Comparison of ENCODE assay signal across 17 cellular contexts in the genomic region with DNA sequence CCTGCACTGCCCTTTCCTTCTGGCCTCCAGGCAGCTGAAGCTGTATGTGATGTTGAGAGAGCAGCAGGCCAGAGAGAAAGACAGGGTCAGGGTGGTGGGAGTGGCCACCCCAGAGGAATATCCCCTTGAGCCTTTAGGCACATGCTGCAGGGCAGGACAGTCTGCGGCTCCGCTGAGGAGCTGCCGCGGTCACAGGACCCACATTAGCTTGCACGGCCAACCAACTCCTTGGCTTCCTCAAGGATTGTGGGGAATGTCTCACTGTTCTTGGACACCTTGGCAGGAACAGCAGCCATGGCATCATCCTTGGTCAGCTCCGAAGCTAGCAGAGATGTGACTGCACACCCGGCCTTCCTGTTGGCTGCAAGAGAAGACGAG. TPM values are rescaled to one million over a fixed set of nuclear protein-coding genes. Genes with fewer than 3 reads are reported as not detected.
DNase-seq lines count a peak whose midpoint lies in the region; ATAC-seq and TF ChIP-seq lines count a peak whose summit lies in the region.
"Had no signal": no experiment of that assay in that cellular context is flagged by ENCODE, and none has a peak within 500 bp of the region (broad histone marks: within the 10 kb centered on the region; RNA-seq: fewer than 3 reads in every experiment).

No MANE protein-coding gene starts in this region.

- peaks cover 22% of the 10 kb centered on the region for H3K36me3 Mint-ChIP-seq in progenitor cell of endocrine pancreas (ENCODE audit: insufficient read depth)

- H3K36me3 ChIP-seq in prostate gland: no peaks in the 10 kb centered on the region

- H3K27ac ChIP-seq in prostate gland: no peak overlapping the region

- peak in 1 of 2 donors; percentile 6 for ATAC-seq in left cardiac atrium
- ATAC-seq in GM18873 (IDR thresholded peaks at IDR 0.05; ENCODE audit: low FRiP score, unreplicated experiment): no peak
- ATAC-seq: activated CD4-positive, CD25-positive, alpha-beta regulatory T cell treated with anti-CD3 and anti-CD28 coated beads, Interleukin-2, amount 50 U/mL, for 24 hours; stimulated activated naive B cell treated with anti-CD40 and anti-IgM and Interleukin-4, amounts not matched to agents 10 μg/mL and 1 μg/mL and 100 μg/mL, for 72 hours had no signal

- H3K27me3 ChIP-seq in prostate gland (replicated peaks; ENCODE audit: insufficient read depth): no peaks in the 10 kb centered on the region

- DNase-seq in AG20443 (ENCODE audit: low spot score) (peak; percentile 71), RPMI7951 (ENCODE audit: low read depth) (peak; percentile 81), left cardiac atrium (peak; percentile 52), progenitor cell of endocrine pancreas (ENCODE audit: low spot score, unreplicated experiment) (no peak), prostate gland (ENCODE audit: low spot score) (no peak), globus pallidus (ENCODE audit: low spot score) (no peak), pons (ENCODE audit: low spot score) (no peak)
- DNase-seq: activated gamma-delta T cell; midbrain; MV-4-11; NCI-H524; stimulated activated CD4-positive, alpha-beta T cell treated with anti-CD3 and anti-CD28 coated beads, Interleukin-15, amount 100 ng/mL, for 24 hours; stimulated activated naive B cell treated with anti-CD40 and anti-IgM and Interleukin-4, amounts not matched to agents 10 μg/mL and 1 μg/mL and 100 μg/mL, for 72 hours had no signal

- H3K4me3 ChIP-seq in prostate gland: no peak overlapping the region

- no peaks in the 10 kb centered on the region for H3K9me3 Mint-ChIP-seq in progenitor cell of endocrine pancreas (ENCODE audit: low read depth)
- H3K9me3 Mint-ChIP-seq: dendritic cell treated with granulocyte-macrophage colony-stimulating factor and Interleukin-4, amounts not matched to agents 40 ng/mL and 50 ng/mL, for 4 days had no signal

- TF ChIP-seq POLR2A in prostate gland (IDR thresholded peaks at IDR 0.05): no peak

- H3K4me1 Mint-ChIP-seq in progenitor cell of endocrine pancreas (ENCODE audit: low read depth): peaks cover 14% of the 10 kb centered on the region

- H3K9me3 ChIP-seq in prostate gland: no peaks in the 10 kb centered on the region

- no peaks in the 10 kb centered on the region for H3K27me3 Mint-ChIP-seq in progenitor cell of endocrine pancreas
- H3K27me3 Mint-ChIP-seq: stimulated activated naive B cell treated with anti-CD40 and anti-IgM and Interleukin-4, amounts not matched to agents 10 μg/mL and 1 μg/mL and 100 μg/mL, for 72 hours had no signal

- intact Hi-C loops in left cardiac atrium (cut with DNase I): no loop called here
- intact Hi-C loops in prostate gland (cut with DNase I): no loop called here

- peak overlapping the region; percentile 73 for H3K27ac Mint-ChIP-seq in progenitor cell of endocrine pancreas
- H3K27ac Mint-ChIP-seq: dendritic cell treated with granulocyte-macrophage colony-stimulating factor and Interleukin-4, amounts not matched to agents 40 ng/mL and 50 ng/mL, for 4 days; stimulated activated naive B cell treated with anti-CD40 and anti-IgM and Interleukin-4, amounts not matched to agents 10 μg/mL and 1 μg/mL and 100 μg/mL, for 72 hours had no signal

- 83% methylated on average over 8 of the region's 8 CpGs for WGBS in prostate gland

- no peak overlapping the region for H3K4me3 Mint-ChIP-seq in progenitor cell of endocrine pancreas (ENCODE audit: low read depth)
- H3K4me3 Mint-ChIP-seq: dendritic cell treated with granulocyte-macrophage colony-stimulating factor and Interleukin-4, amounts not matched to agents 40 ng/mL and 50 ng/mL, for 4 days; stimulated activated naive B cell treated with anti-CD40 and anti-IgM and Interleukin-4, amounts not matched to agents 10 μg/mL and 1 μg/mL and 100 μg/mL, for 72 hours had no signal

- peaks cover 4% of the 10 kb centered on the region for H3K4me1 ChIP-seq in prostate gland (replicated peaks)

- no peak for TF ChIP-seq CTCF in progenitor cell of endocrine pancreas (IDR thresholded peaks at IDR 0.05; ENCODE audit: unreplicated experiment)
- TF ChIP-seq CTCF in prostate gland (IDR thresholded peaks at IDR 0.05): no peak

RNA-seq across cellular contexts. Expression of a gene that starts 27.8 kb away (rescaled TPM):
- total RNA-seq in RPMI7951 (2014; rRNA removed; shearing (Covaris generic)): 1.1 and 1.2 TPM in 2 replicates
- total RNA-seq in left cardiac atrium (1 to 10 TPM in 1 of 2 donors, under 1 TPM in 1; 0.97 to 1.7 TPM), progenitor cell of endocrine pancreas (1.2 and 1.3 TPM in 2 replicates), prostate gland (1 to 10 TPM in 1 of 2 donors, under 1 TPM in 1; 0.96 to 2.7 TPM)

RNA-seq across cellular contexts. Expression of a gene that starts 31.8 kb away (rescaled TPM):
- 0.78 and 1.1 TPM in 2 replicates for total RNA-seq in RPMI7951 (2014; rRNA removed; shearing (Covaris generic))
- total RNA-seq in left cardiac atrium (1 to 10 TPM; 1.4 to 1.7 TPM), progenitor cell of endocrine pancreas (3.0 and 3.8 TPM in 2 replicates), prostate gland (1 to 10 TPM; 3.8 to 4.1 TPM)
- total RNA-seq: SK-MEL-5 had no signal

RNA-seq across cellular contexts. Expression of a gene that starts 40.9 kb away (rescaled TPM):
- 75.6 and 81.8 TPM in 2 replicates for total RNA-seq in RPMI7951 (2014; rRNA removed; shearing (Covaris generic))
- 10 to 100 TPM; 33.7 to 39.1 TPM for total RNA-seq in left cardiac atrium
- 25.8 and 29.7 TPM in 2 replicates for total RNA-seq in progenitor cell of endocrine pancreas
- total RNA-seq in prostate gland: 10 to 100 TPM; 27.6 to 55.3 TPM

Comparison
In these comparisons a context has a peak if more than half of its experiments do, and no peak if none do; other contexts are left out.
1. DNase-seq: peak in AG20443 (single experiment), RPMI7951 (single experiment) and left cardiac atrium (single experiment); none in progenitor cell of endocrine pancreas (single experiment), prostate gland (single experiment), globus pallidus (single experiment) and pons (single experiment).